Comparison of ENCODE assay signal across 8 cellular contexts in genomic region chr2:29010946-29011649, GRCh38.
A peak's percentile ranks its signal among the peaks of the same experiment; 100 is the strongest.
DNase-seq lines count a peak whose midpoint lies in the region; ATAC-seq lines count a peak whose summit lies in the region.

No MANE protein-coding gene starts in this region.

- H3K27me3 Mint-ChIP-seq in stimulated activated memory B cell treated with anti-CD40 and anti-IgM and Interleukin-4, amounts not matched to agents 10 μg/mL and 1 μg/mL and 100 μg/mL, for 72 hours, result peaks cover 7% of the 10 kb centered on the region

- peak; percentile 45 for DNase-seq in MV-4-11 (lab: John Stamatoyannopoulos, UW)
- DNase-seq in activated gamma-delta T cell (lab: John Stamatoyannopoulos, UW), result peak; percentile 35
- DNase-seq in iPS-NIHi11 (ENCODE audit: low spot score), result peak; percentile 49
- DNase-seq in SKM-1 treated with dmso at 0.1 percent for 144 hours (lab: John Stamatoyannopoulos, UW; ENCODE audit: unreplicated experiment), result no peak

- H3K36me3 Mint-ChIP-seq in stimulated activated memory B cell treated with anti-CD40 and anti-IgM and Interleukin-4, amounts not matched to agents 10 μg/mL and 1 μg/mL and 100 μg/mL, for 72 hours, result no peaks in the 10 kb centered on the region

- H3K9me3 Mint-ChIP-seq in stimulated activated memory B cell treated with anti-CD40 and anti-IgM and Interleukin-4, amounts not matched to agents 10 μg/mL and 1 μg/mL and 100 μg/mL, for 72 hours, result no peaks in the 10 kb centered on the region

- peak overlapping the region; percentile 76 for H3K27ac Mint-ChIP-seq in stimulated activated memory B cell treated with anti-CD40 and anti-IgM and Interleukin-4, amounts not matched to agents 10 μg/mL and 1 μg/mL and 100 μg/mL, for 72 hours

- ATAC-seq in stimulated activated memory B cell treated with anti-CD40 and anti-IgM and Interleukin-4, amounts not matched to agents 10 μg/mL and 1 μg/mL and 100 μg/mL, for 72 hours, result peak; percentile 45
- ATAC-seq in HG03378 (IDR thresholded peaks at IDR 0.05; ENCODE audit: unreplicated experiment), result no peak
- ATAC-seq in GM19397 (IDR thresholded peaks at IDR 0.05; ENCODE audit: unreplicated experiment), result no peak
- no peak for ATAC-seq in HG02840 (IDR thresholded peaks at IDR 0.05; ENCODE audit: low FRiP score, unreplicated experiment)

- peak overlapping the region; percentile 51 for H3K4me3 Mint-ChIP-seq in stimulated activated memory B cell treated with anti-CD40 and anti-IgM and Interleukin-4, amounts not matched to agents 10 μg/mL and 1 μg/mL and 100 μg/mL, for 72 hours

- peaks cover 54% of the 10 kb centered on the region for H3K4me1 Mint-ChIP-seq in stimulated activated memory B cell treated with anti-CD40 and anti-IgM and Interleukin-4, amounts not matched to agents 10 μg/mL and 1 μg/mL and 100 μg/mL, for 72 hours
